1 cellular context compared by ENCODE assay signal in genomic region chr17:40145476-40145875, GRCh38.
TF ChIP-seq lines count a peak whose summit lies in the region.

No MANE protein-coding gene starts in this region.

TF ChIP-seq in GM23338, 12 proteins besides CTCF, POLR2A, EP300 and RAD21 (continued from another document):
- TF ChIP-seq, protein P1, sequence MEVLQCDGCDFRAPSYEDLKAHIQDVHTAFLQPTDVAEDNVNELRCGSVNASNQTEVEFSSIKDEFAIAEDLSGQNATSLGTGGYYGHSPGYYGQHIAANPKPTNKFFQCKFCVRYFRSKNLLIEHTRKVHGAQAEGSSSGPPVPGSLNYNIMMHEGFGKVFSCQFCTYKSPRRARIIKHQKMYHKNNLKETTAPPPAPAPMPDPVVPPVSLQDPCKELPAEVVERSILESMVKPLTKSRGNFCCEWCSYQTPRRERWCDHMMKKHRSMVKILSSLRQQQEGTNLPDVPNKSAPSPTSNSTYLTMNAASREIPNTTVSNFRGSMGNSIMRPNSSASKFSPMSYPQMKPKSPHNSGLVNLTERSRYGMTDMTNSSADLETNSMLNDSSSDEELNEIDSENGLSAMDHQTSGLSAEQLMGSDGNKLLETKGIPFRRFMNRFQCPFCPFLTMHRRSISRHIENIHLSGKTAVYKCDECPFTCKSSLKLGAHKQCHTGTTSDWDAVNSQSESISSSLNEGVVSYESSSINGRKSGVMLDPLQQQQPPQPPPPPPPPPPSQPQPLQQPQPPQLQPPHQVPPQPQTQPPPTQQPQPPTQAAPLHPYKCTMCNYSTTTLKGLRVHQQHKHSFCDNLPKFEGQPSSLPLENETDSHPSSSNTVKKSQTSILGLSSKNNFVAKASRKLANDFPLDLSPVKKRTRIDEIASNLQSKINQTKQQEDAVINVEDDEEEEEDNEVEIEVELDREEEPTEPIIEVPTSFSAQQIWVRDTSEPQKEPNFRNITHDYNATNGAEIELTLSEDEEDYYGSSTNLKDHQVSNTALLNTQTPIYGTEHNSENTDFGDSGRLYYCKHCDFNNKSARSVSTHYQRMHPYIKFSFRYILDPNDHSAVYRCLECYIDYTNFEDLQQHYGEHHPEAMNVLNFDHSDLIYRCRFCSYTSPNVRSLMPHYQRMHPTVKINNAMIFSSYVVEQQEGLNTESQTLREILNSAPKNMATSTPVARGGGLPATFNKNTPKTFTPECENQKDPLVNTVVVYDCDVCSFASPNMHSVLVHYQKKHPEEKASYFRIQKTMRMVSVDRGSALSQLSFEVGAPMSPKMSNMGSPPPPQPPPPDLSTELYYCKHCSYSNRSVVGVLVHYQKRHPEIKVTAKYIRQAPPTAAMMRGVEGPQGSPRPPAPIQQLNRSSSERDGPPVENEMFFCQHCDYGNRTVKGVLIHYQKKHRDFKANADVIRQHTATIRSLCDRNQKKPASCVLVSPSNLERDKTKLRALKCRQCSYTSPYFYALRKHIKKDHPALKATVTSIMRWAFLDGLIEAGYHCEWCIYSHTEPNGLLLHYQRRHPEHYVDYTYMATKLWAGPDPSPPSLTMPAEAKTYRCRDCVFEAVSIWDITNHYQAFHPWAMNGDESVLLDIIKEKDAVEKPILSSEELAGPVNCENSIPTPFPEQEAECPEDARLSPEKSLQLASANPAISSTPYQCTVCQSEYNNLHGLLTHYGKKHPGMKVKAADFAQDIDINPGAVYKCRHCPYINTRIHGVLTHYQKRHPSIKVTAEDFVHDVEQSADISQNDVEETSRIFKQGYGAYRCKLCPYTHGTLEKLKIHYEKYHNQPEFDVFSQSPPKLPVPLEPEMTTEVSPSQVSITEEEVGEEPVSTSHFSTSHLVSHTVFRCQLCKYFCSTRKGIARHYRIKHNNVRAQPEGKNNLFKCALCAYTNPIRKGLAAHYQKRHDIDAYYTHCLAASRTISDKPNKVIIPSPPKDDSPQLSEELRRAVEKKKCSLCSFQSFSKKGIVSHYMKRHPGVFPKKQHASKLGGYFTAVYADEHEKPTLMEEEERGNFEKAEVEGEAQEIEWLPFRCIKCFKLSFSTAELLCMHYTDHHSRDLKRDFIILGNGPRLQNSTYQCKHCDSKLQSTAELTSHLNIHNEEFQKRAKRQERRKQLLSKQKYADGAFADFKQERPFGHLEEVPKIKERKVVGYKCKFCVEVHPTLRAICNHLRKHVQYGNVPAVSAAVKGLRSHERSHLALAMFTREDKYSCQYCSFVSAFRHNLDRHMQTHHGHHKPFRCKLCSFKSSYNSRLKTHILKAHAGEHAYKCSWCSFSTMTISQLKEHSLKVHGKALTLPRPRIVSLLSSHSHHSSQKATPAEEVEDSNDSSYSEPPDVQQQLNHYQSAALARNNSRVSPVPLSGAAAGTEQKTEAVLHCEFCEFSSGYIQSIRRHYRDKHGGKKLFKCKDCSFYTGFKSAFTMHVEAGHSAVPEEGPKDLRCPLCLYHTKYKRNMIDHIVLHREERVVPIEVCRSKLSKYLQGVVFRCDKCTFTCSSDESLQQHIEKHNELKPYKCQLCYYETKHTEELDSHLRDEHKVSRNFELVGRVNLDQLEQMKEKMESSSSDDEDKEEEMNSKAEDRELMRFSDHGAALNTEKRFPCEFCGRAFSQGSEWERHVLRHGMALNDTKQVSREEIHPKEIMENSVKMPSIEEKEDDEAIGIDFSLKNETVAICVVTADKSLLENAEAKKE (CRISPR knock-in tag; IDR thresholded peaks at IDR 0.05): no peak
- TF ChIP-seq REST (IDR thresholded peaks at IDR 0.05; ENCODE audit: unreplicated experiment) (no peak), STAT1 (IDR thresholded peaks at IDR 0.05; ENCODE audit: unreplicated experiment) (no peak), EZH2 (IDR thresholded peaks at IDR 0.05; ENCODE audit: low read depth, unreplicated experiment) (no peak), ZNF331 (CRISPR knock-in tag; IDR thresholded peaks at IDR 0.05; ENCODE audit: low read depth) (no peak)
